In genomic region chr11:103798456-103798855, GRCh38 we compare ENCODE assay signal across 1 cellular context.
TF ChIP-seq lines count a peak whose summit lies in the region.

No MANE protein-coding gene starts in this region.

TF ChIP-seq in IMR-90, 13 proteins besides CTCF, POLR2A, EP300 and RAD21:
- TF ChIP-seq, protein P1, sequence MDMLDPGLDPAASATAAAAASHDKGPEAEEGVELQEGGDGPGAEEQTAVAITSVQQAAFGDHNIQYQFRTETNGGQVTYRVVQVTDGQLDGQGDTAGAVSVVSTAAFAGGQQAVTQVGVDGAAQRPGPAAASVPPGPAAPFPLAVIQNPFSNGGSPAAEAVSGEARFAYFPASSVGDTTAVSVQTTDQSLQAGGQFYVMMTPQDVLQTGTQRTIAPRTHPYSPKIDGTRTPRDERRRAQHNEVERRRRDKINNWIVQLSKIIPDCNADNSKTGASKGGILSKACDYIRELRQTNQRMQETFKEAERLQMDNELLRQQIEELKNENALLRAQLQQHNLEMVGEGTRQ (IDR thresholded peaks at IDR 0.05; ENCODE audit: low read depth, low read length) = no peak
- TF ChIP-seq MAFK (IDR thresholded peaks at IDR 0.05; ENCODE audit: low read depth, low read length) = no peak
